1 cellular context compared by ENCODE assay signal in genomic region chr10:16964571-16965241, GRCh38.
TF ChIP-seq lines count a peak whose summit lies in the region.

No MANE protein-coding gene starts in this region.

TF ChIP-seq in H1, 55 proteins besides CTCF, POLR2A, EP300 and RAD21 (continued from another document):
- TF ChIP-seq SRF (IDR thresholded peaks at IDR 0.05; ENCODE audit: low read depth, low read length) (no peak), SP4 (IDR thresholded peaks at IDR 0.05; ENCODE audit: low read length) (no peak)
